In the genomic region with DNA sequence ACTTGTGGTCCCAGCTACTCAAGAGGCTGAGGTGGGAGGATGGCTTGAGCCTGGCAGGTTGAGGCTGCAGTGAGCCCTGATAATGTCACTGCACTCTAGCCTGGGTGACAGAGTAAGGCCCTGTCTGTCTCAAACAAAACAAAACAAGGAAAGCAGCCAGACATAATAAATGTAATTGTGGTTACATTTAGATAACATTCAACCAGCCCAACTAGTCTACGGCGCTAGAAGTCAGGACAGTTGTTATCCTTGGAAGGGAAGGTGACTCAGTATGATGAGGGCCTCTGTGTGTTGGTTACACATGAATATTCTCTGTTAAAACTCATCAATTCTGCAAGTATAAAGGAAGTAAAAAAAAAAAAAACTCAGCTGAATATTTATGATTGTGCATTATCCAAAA, we compare ENCODE assay signal across 23 cellular contexts. TPM values are rescaled to one million over a fixed set of nuclear protein-coding genes. Genes with fewer than 3 reads are reported as not detected.
DNase-seq lines count a peak whose midpoint lies in the region; ATAC-seq and TF ChIP-seq lines count a peak whose summit lies in the region.
"Had no signal": no experiment of that assay in that cellular context is flagged by ENCODE, and none has a peak within 500 bp of the region (broad histone marks: within the 10 kb centered on the region; RNA-seq: fewer than 3 reads in every experiment).

No MANE protein-coding gene starts in this region.

- POLR2A ChIA-PET in PC-3 (lab: Charles Lee; ENCODE audit: unreplicated experiment), result no interaction called here

- H3K9me3 ChIP-seq in PC-3 (ENCODE audit: low read length), result no peaks in the 10 kb centered on the region
- no peaks in the 10 kb centered on the region for H3K9me3 ChIP-seq in mucosa of descending colon
- no peaks in the 10 kb centered on the region for H3K9me3 ChIP-seq in tibial artery
- H3K9me3 ChIP-seq: gastrocnemius medialis, left ventricle myocardium inferior, thyroid gland had no signal

- peaks cover 0 to 4% (median 2%) of the 10 kb centered on the region in 3 donors for H3K27me3 Mint-ChIP-seq in immature natural killer cell (ENCODE audit: low read depth in 3 of 3)

- ATAC-seq in PC-3 (peak; percentile 40), mucosa of descending colon (peak; percentile 88)
- ATAC-seq: gastrocnemius medialis had no signal

- H3K4me3 Mint-ChIP-seq in immature natural killer cell, result no peak overlapping the region
- H3K4me3 Mint-ChIP-seq: T-helper 1 cell treated with Interleukin-12 subunit alpha and Interleukin-12 subunit beta and Interleukin-4 antibody, amounts not matched to agents 30 μg/mL and 1 μg/mL, for 36 hours had no signal

- peaks cover 0 to 15% of the 10 kb centered on the region in 2 donors for H3K4me1 Mint-ChIP-seq in immature natural killer cell

- CTCF ChIA-PET in PC-3 (lab: Charles Lee), result no interaction called here

- BruUV-seq in PC-3 (replicated peaks; lab: Mats Ljungman, UMichigan), result no TSS peak

- no peaks in the 10 kb centered on the region for H3K9me2 ChIP-seq in PC-3 (replicated peaks; ENCODE audit: low read length)

- no peaks in the 10 kb centered on the region for H3K27me3 ChIP-seq in PC-3 (ENCODE audit: low read length)
- H3K27me3 ChIP-seq in dorsolateral prefrontal cortex, result no peaks in the 10 kb centered on the region
- no peaks in the 10 kb centered on the region for H3K27me3 ChIP-seq in tibial artery
- H3K27me3 ChIP-seq: gastrocnemius medialis, thyroid gland had no signal

- no peaks in the 10 kb centered on the region for H3K9me3 Mint-ChIP-seq in immature natural killer cell
- H3K9me3 Mint-ChIP-seq: T-helper 1 cell treated with Interleukin-12 subunit alpha and Interleukin-12 subunit beta and Interleukin-4 antibody, amounts not matched to agents 30 μg/mL and 1 μg/mL, for 36 hours had no signal

- no peak overlapping the region for H3K27ac ChIP-seq in PC-3 (ENCODE audit: low read length)
- peak overlapping the region in 44 of 59 donors; percentile 1 to 71 (median 38) for H3K27ac ChIP-seq in dorsolateral prefrontal cortex
- no peak overlapping the region for H3K27ac ChIP-seq in tibial artery
- H3K27ac ChIP-seq: gastrocnemius medialis, left ventricle myocardium inferior, thyroid gland, VCaP had no signal

- H3F3A ChIP-seq in PC-3 (ENCODE audit: low read length, unreplicated experiment), result no peaks in the 10 kb centered on the region

- DNase-seq in Daoy (ENCODE audit: low read depth), result peak; percentile 80
- peak; percentile 49 for DNase-seq in PC-3
- DNase-seq in dorsolateral prefrontal cortex, result no peak
- DNase-seq in mucosa of descending colon, result peak in 1 of 3 donors; percentile 24
- no peak for DNase-seq in immature natural killer cell
- no peak for DNase-seq in NCI-H510A treated with DMSO at 0.1 percent for 48 hours (lab: John Stamatoyannopoulos, UW)
- no peak for DNase-seq in DMS 273 treated with DMSO at 0.1 percent for 48 hours (lab: John Stamatoyannopoulos, UW)
- DNase-seq in tibial artery, result no peak
- DNase-seq: activated CD4-positive, alpha-beta T cell treated with anti-CD3 and anti-CD28 coated beads, Interleukin-2, amount 50 U/mL, for 4 hours; activated naive CD4-positive, alpha-beta T cell; COR-L47; cortex of kidney; gastrocnemius medialis; GOT3; left ventricle myocardium inferior; NCI-H146; NCI-H2171 treated with DMSO at 0.1 percent for 48 hours; NCI-H774; OCI-M1; retina; thyroid gland had no signal

- no peak overlapping the region for H3K4me2 ChIP-seq in PC-3 (ENCODE audit: low read length)

- H3K79me2 ChIP-seq in PC-3 (ENCODE audit: low read length), result no peaks in the 10 kb centered on the region

- H2AFZ ChIP-seq in PC-3 (ENCODE audit: low read length), result no peak overlapping the region

- intact Hi-C loops in PC-3 (cut with micrococcal nuclease), result loop anchor here (2.0 kb wide), 1 partner anchor 173 kb away; no protein-coding TSS in a partner anchor
- intact Hi-C loops in dorsolateral prefrontal cortex (cut with DNase I), result no loop called here
- intact Hi-C loops in mucosa of descending colon (cut with DNase I, micrococcal nuclease), result no loop called here
- intact Hi-C loops in tibial artery (cut with DNase I; ENCODE audit: low total_unique reads), result no loop called here

- H3K36me3 Mint-ChIP-seq in immature natural killer cell, result peaks cover 15 to 33% (median 24%) of the 10 kb centered on the region in 3 donors

- no peak overlapping the region for H3K9ac ChIP-seq in PC-3 (ENCODE audit: low read length)

- H3K27ac Mint-ChIP-seq in immature natural killer cell, result no peak overlapping the region
- H3K27ac Mint-ChIP-seq: T-helper 1 cell treated with Interleukin-12 subunit alpha and Interleukin-12 subunit beta and Interleukin-4 antibody, amounts not matched to agents 30 μg/mL and 1 μg/mL, for 36 hours had no signal

- H4K20me1 ChIP-seq in PC-3 (ENCODE audit: low read length), result peaks cover 5% of the 10 kb centered on the region; the same call in 1 of the 2 replicates

- H3K4me3 ChIP-seq in PC-3 (ENCODE audit: low read length) (no peak overlapping the region), dorsolateral prefrontal cortex (no peak overlapping the region), mucosa of descending colon (no peak overlapping the region), tibial artery (no peak overlapping the region)
- H3K4me3 ChIP-seq: gastrocnemius medialis, left ventricle myocardium inferior, thyroid gland had no signal

- H3K4me1 ChIP-seq in PC-3 (ENCODE audit: insufficient read depth, low read length) (peaks cover 5% of the 10 kb centered on the region; the same call in 1 of the 2 replicates), mucosa of descending colon (ENCODE audit: low read depth) (peaks cover 28% of the 10 kb centered on the region), tibial artery (peaks cover 0 to 8% (median 4%) of the 10 kb centered on the region in 4 donors)
- H3K4me1 ChIP-seq: thyroid gland had no signal

- TF ChIP-seq CTCF in PC-3 (conservative IDR thresholded peaks at IDR 0.05; ENCODE audit: low read depth, low read length) (no peak), dorsolateral prefrontal cortex (IDR thresholded peaks at IDR 0.05 in 54 of 56, conservative IDR thresholded peaks at IDR 0.05 in 2 of 56; ENCODE audit: low read depth in 1 of 56, partially characterized antibody in 56 of 56) (no peak), mucosa of descending colon (IDR thresholded peaks at IDR 0.05) (no peak), tibial artery (IDR thresholded peaks at IDR 0.05) (no peak)

- H3K36me3 ChIP-seq in PC-3 (ENCODE audit: low read depth, low read length) (peaks cover 46% of the 10 kb centered on the region), mucosa of descending colon (ENCODE audit: low read depth) (peaks cover 4% of the 10 kb centered on the region), tibial artery (peaks cover 17 to 65% (median 38%) of the 10 kb centered on the region in 3 donors)

RNA-seq across cellular contexts. Expression of a gene that starts 27.0 kb away (rescaled TPM):
- 1.3 and 2.0 TPM in 2 replicates for total RNA-seq in Daoy (2014; rRNA removed; shearing (Covaris generic))
- total RNA-seq in PC-3 (2014; rRNA removed) (0.66 and 1.2 TPM in 2 replicates), dorsolateral prefrontal cortex (100 to 1,000 TPM in 5 of 120 experiments, 10 to 100 TPM in 115; 31.3 to 143 (median 68.7) TPM), mucosa of descending colon (1 to 10 TPM in 1 of 3 donors, under 1 TPM in 2; 0.58 to 1.7 (median 0.60) TPM)
- polyA plus RNA-seq in immature natural killer cell, result not detected

Comparison
In these comparisons a context has a peak if more than half of its experiments do, and no peak if none do; other contexts are left out.
1. DNase-seq: peak in Daoy (single experiment) and PC-3 (single experiment); none in dorsolateral prefrontal cortex (0 of 10), immature natural killer cell (0 of 3), NCI-H510A treated with DMSO at 0.1 percent for 48 hours (single experiment), DMS 273 treated with DMSO at 0.1 percent for 48 hours (single experiment) and tibial artery (0 of 2).
2. H3K27ac ChIP-seq: peak in dorsolateral prefrontal cortex (44 of 59); none in PC-3 (single experiment) and tibial artery (0 of 2).
3. RNA of a gene that starts 27.0 kb away (total RNA-seq): 31.3 to 143 TPM in dorsolateral prefrontal cortex; 1.3 to 2.0 TPM in Daoy, 0.66 to 1.2 TPM in PC-3 and 0.58 to 1.7 TPM in mucosa of descending colon; every median in the first group is over 10 times any median in the second.